1 cellular context compared by ENCODE assay signal in genomic region chr14:35158951-35159653, GRCh38.
TF ChIP-seq lines count a peak whose summit lies in the region.

No MANE protein-coding gene starts in this region.

TF ChIP-seq in HEK293, 187 proteins besides CTCF, POLR2A, EP300 and RAD21 (continued from another document):
- TF ChIP-seq INSM2 (tag by site-specific recombination; IDR thresholded peaks at IDR 0.05) (no peak), TRIM28 (IDR thresholded peaks at IDR 0.05; ENCODE audit: borderline replicate concordance, low read length) (0 out of 2 replicates have a peak, but pooled peaks have one; percentile 57), ZBTB17 (tag by site-specific recombination; IDR thresholded peaks at IDR 0.05) (peak; percentile 45; the same call in 1 of the 2 replicates), ATF2 (tag by site-specific recombination; IDR thresholded peaks at IDR 0.05; ENCODE audit: low read depth) (0 out of 2 replicates have a peak, but pooled peaks have one; percentile 12), ZNF704 (tag by site-specific recombination; IDR thresholded peaks at IDR 0.05) (no peak), SP2 (tag by site-specific recombination; IDR thresholded peaks at IDR 0.05) (no peak)
TF ChIP-seq in HEK293: peak in this region for 3.
